22 cellular contexts compared by ENCODE assay signal in the genomic region with DNA sequence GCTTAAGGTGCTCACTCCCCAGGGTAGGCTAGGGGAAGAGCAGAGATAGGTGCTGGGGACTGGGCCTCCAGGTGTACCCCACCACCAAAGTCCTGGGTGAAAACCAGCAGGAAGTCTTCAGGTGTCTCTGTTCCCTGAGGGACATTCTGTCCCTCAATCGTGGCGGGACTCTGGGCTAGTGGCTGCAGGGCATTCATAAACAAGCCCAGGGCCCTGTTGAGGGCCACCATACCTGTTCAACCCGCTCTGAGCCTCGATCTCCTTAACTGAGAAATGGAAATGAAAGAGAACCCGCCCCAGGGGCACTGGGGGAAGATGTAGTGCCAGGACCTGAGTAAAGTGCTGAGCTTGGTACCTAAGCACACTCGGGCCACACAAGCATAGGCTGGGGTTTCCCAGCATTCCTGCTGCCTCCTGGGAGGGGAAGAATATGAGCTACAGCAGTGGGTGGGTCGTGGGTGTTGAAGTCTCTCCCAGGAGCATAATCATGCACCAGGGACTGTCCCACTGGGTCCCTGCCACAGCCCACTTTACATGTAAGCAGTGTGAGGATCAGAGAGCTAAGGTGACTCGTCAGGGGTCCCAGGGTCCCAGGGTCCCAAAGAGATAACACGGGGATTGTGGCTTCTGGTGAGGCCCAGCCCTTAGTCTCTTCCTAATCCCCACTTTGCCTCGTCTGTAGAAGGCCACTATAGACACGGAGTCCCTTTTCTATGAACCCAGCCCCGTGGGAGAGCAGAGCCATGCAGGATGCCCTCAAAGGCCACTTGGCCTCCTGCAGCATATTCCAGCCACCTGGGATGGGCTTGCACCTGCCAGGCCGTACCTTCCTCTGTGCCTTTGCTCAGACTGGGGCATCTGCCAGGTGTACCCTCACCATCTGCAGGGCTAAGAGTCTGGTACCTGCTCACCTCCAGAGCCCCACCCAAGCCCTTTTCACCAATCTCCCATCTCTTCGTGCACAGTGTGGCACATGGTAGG. TPM values are rescaled to one million over a fixed set of nuclear protein-coding genes. Genes with fewer than 3 reads are reported as not detected.
DNase-seq lines count a peak whose midpoint lies in the region; ATAC-seq and TF ChIP-seq lines count a peak whose summit lies in the region.
"Had no signal": no experiment of that assay in that cellular context is flagged by ENCODE, and none has a peak within 500 bp of the region (broad histone marks: within the 10 kb centered on the region; RNA-seq: fewer than 3 reads in every experiment).

No MANE protein-coding gene starts in this region.

- H3K4me1 Mint-ChIP-seq in immature natural killer cell: no peaks in the 10 kb centered on the region
- H3K4me1 Mint-ChIP-seq: activated B cell treated with CpG ODN at 0.5 μM for 24 hours had no signal

- H2AFZ ChIP-seq in osteoblast (ENCODE audit: low read length): no peak overlapping the region

- intact Hi-C loops in cardiac septum (cut with DNase I) (loop anchor here (5.0 kb wide), 1 partner anchor 34 kb away; no protein-coding TSS in a partner anchor), heart right ventricle (cut with DNase I) (no loop called here), dorsolateral prefrontal cortex (cut with DNase I) (loop anchor here in 1 of 2 donors (2.0 to 10.0 kb wide), 2 partner anchors 45 to 147 kb away; no protein-coding TSS in a partner anchor)

- H3K36me3 ChIP-seq in heart right ventricle (no peaks in the 10 kb centered on the region), osteoblast (ENCODE audit: insufficient read depth, low read length) (no peaks in the 10 kb centered on the region)
- H3K36me3 ChIP-seq: colonic mucosa had no signal

- WGBS in heart right ventricle, 2 donors: 84% methylated on average over 14 of the region's 14 CpGs

- H3K79me2 ChIP-seq in osteoblast (ENCODE audit: insufficient read depth, low read length): no peaks in the 10 kb centered on the region

- H3K27me3 ChIP-seq in heart right ventricle (no peaks in the 10 kb centered on the region), dorsolateral prefrontal cortex (no peaks in the 10 kb centered on the region), osteoblast (ENCODE audit: insufficient read depth, low read length) (no peaks in the 10 kb centered on the region)
- H3K27me3 ChIP-seq: colonic mucosa had no signal

- DNase-seq in cardiac septum (ENCODE audit: low spot score) (peak; percentile 35), heart right ventricle (no peak), dorsolateral prefrontal cortex (peak in 5 of 10 donors; percentile 3 to 34 (median 28)), osteoblast (ENCODE audit: insufficient read length, low spot score, missing footprints) (peak; percentile 57), HuH-7 (ENCODE audit: low spot score) (no peak), immature natural killer cell (no peak), hypothalamus (lab: John Stamatoyannopoulos, UW) (no peak)
- DNase-seq: activated B cell treated with CpG ODN at 0.5 μM for 24 hours; activated CD8-positive, alpha-beta memory T cell treated with anti-CD3 and anti-CD28 coated beads for 24 hours; amniotic stem cell; colonic mucosa; foreskin keratinocyte; HFFc6; NCI-H1436; NCI-H226; stimulated activated CD4-positive, alpha-beta T cell treated with anti-CD3 and anti-CD28 coated beads, Interleukin-15, amount 100 ng/mL, for 24 hours; stimulated activated naive CD4-positive, alpha-beta T cell had no signal

- H3K27ac ChIP-seq in heart right ventricle (peak overlapping the region in 1 of 10 donors; percentile 35), dorsolateral prefrontal cortex (peak overlapping the region; percentile 64 to 97 (median 92)), osteoblast (ENCODE audit: low read depth, low read length) (no peak overlapping the region)
- H3K27ac ChIP-seq: colonic mucosa, foreskin keratinocyte, RWPE1 had no signal

- H3K27ac Mint-ChIP-seq in immature natural killer cell: no peak overlapping the region
- H3K27ac Mint-ChIP-seq: activated B cell treated with CpG ODN at 0.5 μM for 24 hours; HFFc6; T-helper 1 cell treated with Interleukin-12 subunit alpha and Interleukin-12 subunit beta and Interleukin-4 antibody, amounts not matched to agents 30 μg/mL and 1 μg/mL, for 36 hours had no signal

- no peak for ATAC-seq in heart right ventricle
- ATAC-seq in GM21515 (IDR thresholded peaks at IDR 0.05; ENCODE audit: unreplicated experiment): no peak
- ATAC-seq: foreskin keratinocyte; naive thymus-derived CD8-positive, alpha-beta T cell had no signal

- no peaks in the 10 kb centered on the region for H3K9me3 ChIP-seq in heart right ventricle
- H3K9me3 ChIP-seq in osteoblast (ENCODE audit: low read depth, low read length): no peaks in the 10 kb centered on the region
- H3K9me3 ChIP-seq: colonic mucosa had no signal

- no peak overlapping the region for H3K4me2 ChIP-seq in osteoblast (ENCODE audit: insufficient read depth, low read length)

- H3K4me3 ChIP-seq in heart right ventricle (no peak overlapping the region), dorsolateral prefrontal cortex (peak overlapping the region in 16 of 59 donors; percentile 2 to 51 (median 24)), osteoblast (ENCODE audit: insufficient read depth, low read length) (no peak overlapping the region)
- H3K4me3 ChIP-seq: colonic mucosa, lung had no signal

- no peaks in the 10 kb centered on the region for H3K36me3 Mint-ChIP-seq in immature natural killer cell
- H3K36me3 Mint-ChIP-seq: naive thymus-derived CD8-positive, alpha-beta T cell had no signal

- no peak overlapping the region for H3K4me3 Mint-ChIP-seq in immature natural killer cell
- H3K4me3 Mint-ChIP-seq: activated B cell treated with CpG ODN at 0.5 μM for 24 hours; HFFc6; naive thymus-derived CD8-positive, alpha-beta T cell; T-helper 1 cell treated with Interleukin-12 subunit alpha and Interleukin-12 subunit beta and Interleukin-4 antibody, amounts not matched to agents 30 μg/mL and 1 μg/mL, for 36 hours had no signal

- H3K27me3 Mint-ChIP-seq in immature natural killer cell (ENCODE audit: low read depth in 3 of 3): no peaks in the 10 kb centered on the region

- no peaks in the 10 kb centered on the region for H3K9me3 Mint-ChIP-seq in immature natural killer cell
- H3K9me3 Mint-ChIP-seq: activated B cell treated with CpG ODN at 0.5 μM for 24 hours; HFFc6; naive thymus-derived CD8-positive, alpha-beta T cell; T-helper 1 cell treated with Interleukin-12 subunit alpha and Interleukin-12 subunit beta and Interleukin-4 antibody, amounts not matched to agents 30 μg/mL and 1 μg/mL, for 36 hours had no signal

- H3K4me1 ChIP-seq in heart right ventricle: peaks cover 0 to 24% (median 13%) of the 10 kb centered on the region in 9 donors
- H3K4me1 ChIP-seq in osteoblast (ENCODE audit: insufficient read depth, low read length): no peaks in the 10 kb centered on the region
- H3K4me1 ChIP-seq: colonic mucosa, foreskin keratinocyte had no signal

- peaks cover 3% of the 10 kb centered on the region for H4K20me1 ChIP-seq in osteoblast (ENCODE audit: insufficient read depth, low read length)

- TF ChIP-seq CTCF in heart right ventricle (IDR thresholded peaks at IDR 0.05) (no peak), dorsolateral prefrontal cortex (IDR thresholded peaks at IDR 0.05 in 54 of 56, conservative IDR thresholded peaks at IDR 0.05 in 2 of 56; ENCODE audit: low read depth in 1 of 56, partially characterized antibody in 56 of 56) (no peak), osteoblast (IDR thresholded peaks at IDR 0.05; ENCODE audit: extremely low read depth, low read depth, low read length) (no peak)

RNA-seq across cellular contexts. Expression of gene FAM222A, which starts 14.4 kb away (rescaled TPM):
- total RNA-seq in cardiac septum (7.8 TPM), heart right ventricle (10 to 100 TPM in 5 of 10 donors, 1 to 10 TPM in 5; 3.4 to 26.0 (median 8.6) TPM), dorsolateral prefrontal cortex (10 to 100 TPM; 10.4 to 85.9 (median 23.1) TPM), osteoblast (0.29 and 0.36 TPM in 2 replicates)
- polyA plus RNA-seq in heart right ventricle (1 to 10 TPM; 2.7 to 6.2 TPM), immature natural killer cell (under 1 TPM in 2 of 3 donors, not detected in 1; 0.20 to 0.49 TPM)

Comparison
In these comparisons a context has a peak if more than half of its experiments do, and no peak if none do; other contexts are left out.
1. DNase-seq: peak in cardiac septum (single experiment) and osteoblast (single experiment); none in heart right ventricle (0 of 2), HuH-7 (single experiment), immature natural killer cell (0 of 3) and hypothalamus (0 of 51).